Comparison of ENCODE assay signal across 1 cellular context in the genomic region with DNA sequence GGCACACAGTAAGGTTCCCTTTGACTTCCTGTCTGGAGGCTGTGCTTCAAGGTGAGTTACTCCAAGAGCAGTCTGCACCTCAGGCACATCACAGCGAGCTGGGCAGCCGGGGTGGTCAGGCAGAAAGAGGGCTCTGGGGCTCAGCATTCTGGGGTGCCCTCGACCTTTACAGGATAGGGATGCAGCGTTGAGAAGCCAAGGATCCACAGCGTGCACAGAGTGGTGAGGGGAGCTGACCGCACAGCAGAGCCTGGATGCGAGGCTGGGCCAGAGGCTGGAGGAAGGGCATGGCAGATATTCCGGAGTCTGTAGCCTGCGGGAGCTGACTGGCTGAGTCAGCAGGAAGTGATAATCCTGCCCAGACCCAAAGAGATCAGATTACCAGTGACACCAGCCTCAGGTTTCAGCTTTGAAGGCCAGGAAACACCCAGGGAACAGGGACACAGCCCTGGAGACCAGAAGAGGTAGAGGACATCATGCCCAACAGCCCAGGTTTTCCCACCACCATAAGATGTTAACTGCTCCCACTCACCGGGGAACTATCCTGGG.
TF ChIP-seq lines count a peak whose summit lies in the region.

No MANE protein-coding gene starts in this region.

TF ChIP-seq in HEK293, 187 proteins besides CTCF, POLR2A, EP300 and RAD21 (continued from another document):
- TF ChIP-seq, protein P1, sequence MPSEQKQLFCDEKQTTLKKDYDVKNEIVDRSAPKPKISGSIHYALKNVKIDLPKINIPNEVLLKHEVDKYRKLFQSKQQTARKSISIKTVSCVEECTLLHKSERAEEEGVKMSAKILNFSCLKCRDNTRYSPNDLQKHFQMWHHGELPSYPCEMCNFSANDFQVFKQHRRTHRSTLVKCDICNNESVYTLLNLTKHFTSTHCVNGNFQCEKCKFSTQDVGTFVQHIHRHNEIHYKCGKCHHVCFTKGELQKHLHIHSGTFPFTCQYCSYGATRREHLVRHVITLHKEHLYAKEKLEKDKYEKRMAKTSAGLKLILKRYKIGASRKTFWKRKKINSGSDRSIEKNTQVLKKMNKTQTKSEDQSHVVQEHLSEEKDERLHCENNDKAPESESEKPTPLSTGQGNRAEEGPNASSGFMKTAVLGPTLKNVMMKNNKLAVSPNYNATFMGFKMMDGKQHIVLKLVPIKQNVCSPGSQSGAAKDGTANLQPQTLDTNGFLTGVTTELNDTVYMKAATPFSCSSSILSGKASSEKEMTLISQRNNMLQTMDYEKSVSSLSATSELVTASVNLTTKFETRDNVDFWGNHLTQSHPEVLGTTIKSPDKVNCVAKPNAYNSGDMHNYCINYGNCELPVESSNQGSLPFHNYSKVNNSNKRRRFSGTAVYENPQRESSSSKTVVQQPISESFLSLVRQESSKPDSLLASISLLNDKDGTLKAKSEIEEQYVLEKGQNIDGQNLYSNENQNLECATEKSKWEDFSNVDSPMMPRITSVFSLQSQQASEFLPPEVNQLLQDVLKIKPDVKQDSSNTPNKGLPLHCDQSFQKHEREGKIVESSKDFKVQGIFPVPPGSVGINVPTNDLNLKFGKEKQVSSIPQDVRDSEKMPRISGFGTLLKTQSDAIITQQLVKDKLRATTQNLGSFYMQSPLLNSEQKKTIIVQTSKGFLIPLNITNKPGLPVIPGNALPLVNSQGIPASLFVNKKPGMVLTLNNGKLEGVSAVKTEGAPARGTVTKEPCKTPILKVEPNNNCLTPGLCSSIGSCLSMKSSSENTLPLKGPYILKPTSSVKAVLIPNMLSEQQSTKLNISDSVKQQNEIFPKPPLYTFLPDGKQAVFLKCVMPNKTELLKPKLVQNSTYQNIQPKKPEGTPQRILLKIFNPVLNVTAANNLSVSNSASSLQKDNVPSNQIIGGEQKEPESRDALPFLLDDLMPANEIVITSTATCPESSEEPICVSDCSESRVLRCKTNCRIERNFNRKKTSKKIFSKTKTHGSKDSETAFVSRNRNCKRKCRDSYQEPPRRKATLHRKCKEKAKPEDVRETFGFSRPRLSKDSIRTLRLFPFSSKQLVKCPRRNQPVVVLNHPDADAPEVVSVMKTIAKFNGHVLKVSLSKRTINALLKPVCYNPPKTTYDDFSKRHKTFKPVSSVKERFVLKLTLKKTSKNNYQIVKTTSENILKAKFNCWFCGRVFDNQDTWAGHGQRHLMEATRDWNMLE (tag by site-specific recombination; conservative IDR thresholded peaks at IDR 0.05; ENCODE audit: low read depth), result peak; percentile 73
- TF ChIP-seq, protein P2, sequence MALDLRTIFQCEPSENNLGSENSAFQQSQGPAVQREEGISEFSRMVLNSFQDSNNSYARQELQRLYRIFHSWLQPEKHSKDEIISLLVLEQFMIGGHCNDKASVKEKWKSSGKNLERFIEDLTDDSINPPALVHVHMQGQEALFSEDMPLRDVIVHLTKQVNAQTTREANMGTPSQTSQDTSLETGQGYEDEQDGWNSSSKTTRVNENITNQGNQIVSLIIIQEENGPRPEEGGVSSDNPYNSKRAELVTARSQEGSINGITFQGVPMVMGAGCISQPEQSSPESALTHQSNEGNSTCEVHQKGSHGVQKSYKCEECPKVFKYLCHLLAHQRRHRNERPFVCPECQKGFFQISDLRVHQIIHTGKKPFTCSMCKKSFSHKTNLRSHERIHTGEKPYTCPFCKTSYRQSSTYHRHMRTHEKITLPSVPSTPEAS (tag by site-specific recombination; IDR thresholded peaks at IDR 0.05), result no peak
- TF ChIP-seq, protein P3, sequence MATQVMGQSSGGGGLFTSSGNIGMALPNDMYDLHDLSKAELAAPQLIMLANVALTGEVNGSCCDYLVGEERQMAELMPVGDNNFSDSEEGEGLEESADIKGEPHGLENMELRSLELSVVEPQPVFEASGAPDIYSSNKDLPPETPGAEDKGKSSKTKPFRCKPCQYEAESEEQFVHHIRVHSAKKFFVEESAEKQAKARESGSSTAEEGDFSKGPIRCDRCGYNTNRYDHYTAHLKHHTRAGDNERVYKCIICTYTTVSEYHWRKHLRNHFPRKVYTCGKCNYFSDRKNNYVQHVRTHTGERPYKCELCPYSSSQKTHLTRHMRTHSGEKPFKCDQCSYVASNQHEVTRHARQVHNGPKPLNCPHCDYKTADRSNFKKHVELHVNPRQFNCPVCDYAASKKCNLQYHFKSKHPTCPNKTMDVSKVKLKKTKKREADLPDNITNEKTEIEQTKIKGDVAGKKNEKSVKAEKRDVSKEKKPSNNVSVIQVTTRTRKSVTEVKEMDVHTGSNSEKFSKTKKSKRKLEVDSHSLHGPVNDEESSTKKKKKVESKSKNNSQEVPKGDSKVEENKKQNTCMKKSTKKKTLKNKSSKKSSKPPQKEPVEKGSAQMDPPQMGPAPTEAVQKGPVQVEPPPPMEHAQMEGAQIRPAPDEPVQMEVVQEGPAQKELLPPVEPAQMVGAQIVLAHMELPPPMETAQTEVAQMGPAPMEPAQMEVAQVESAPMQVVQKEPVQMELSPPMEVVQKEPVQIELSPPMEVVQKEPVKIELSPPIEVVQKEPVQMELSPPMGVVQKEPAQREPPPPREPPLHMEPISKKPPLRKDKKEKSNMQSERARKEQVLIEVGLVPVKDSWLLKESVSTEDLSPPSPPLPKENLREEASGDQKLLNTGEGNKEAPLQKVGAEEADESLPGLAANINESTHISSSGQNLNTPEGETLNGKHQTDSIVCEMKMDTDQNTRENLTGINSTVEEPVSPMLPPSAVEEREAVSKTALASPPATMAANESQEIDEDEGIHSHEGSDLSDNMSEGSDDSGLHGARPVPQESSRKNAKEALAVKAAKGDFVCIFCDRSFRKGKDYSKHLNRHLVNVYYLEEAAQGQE (tag by site-specific recombination; IDR thresholded peaks at IDR 0.05), result 0 out of 2 replicates have a peak, but pooled peaks have one; percentile 13
- TF ChIP-seq KLF1 (tag by site-specific recombination; IDR thresholded peaks at IDR 0.05), result no peak
- TF ChIP-seq YY1 (tag by site-specific recombination; IDR thresholded peaks at IDR 0.05), result no peak
- TF ChIP-seq, protein P4, sequence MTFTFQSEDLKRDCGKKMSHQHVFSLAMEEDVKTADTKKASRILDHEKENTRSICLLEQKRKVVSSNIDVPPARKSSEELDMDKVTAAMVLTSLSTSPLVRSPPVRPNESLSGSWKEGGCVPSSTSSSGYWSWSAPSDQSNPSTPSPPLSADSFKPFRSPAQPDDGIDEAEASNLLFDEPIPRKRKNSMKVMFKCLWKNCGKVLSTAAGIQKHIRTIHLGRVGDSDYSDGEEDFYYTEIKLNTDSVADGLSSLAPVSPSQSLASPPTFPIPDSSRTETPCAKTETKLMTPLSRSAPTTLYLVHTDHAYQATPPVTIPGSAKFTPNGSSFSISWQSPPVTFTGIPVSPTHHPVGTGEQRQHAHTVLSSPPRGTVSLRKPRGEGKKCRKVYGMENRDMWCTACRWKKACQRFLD (tag by site-specific recombination; IDR thresholded peaks at IDR 0.05), result no peak
